ENCODE assay signal across 11 cellular contexts in the genomic region with DNA sequence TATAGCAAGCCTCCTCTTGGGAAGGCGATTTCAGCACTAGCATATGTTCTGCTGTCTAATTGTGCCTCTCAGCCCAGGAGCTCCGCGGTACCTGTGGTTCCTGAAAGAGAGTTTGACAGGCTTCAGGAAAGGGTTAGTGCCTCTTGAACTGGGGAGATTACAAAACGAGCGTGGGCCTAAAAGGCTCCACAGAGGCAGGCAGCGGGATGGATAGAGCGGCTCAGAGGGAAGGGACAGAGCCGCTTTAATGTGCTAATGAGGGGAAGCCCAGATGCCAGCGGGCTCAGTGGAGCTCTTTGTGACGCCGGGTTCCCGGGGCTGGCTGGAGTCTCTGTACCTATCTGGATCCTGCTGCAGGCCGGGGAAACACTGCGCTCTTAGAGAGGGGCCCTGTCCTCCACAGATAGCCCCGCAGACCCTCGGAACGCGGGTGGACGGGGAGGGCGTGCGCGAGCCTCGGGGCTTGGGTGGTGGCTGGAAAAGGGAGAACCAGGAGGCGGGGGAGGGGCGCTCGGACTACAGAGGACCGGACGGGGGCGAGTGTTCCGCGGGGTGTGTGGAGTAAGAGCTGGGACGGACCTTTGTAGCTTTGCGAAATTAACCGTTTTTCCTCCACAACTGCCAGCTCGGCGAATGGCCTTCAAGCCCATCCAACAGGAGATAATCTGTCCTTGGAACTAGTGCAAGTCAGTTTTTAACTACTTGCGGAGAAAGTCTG. TPM values are rescaled to one million over a fixed set of nuclear protein-coding genes. Genes with fewer than 3 reads are reported as not detected.
DNase-seq lines count a peak whose midpoint lies in the region; ATAC-seq and TF ChIP-seq lines count a peak whose summit lies in the region.
"Had no signal": no experiment of that assay in that cellular context is flagged by ENCODE, and none has a peak within 500 bp of the region (broad histone marks: within the 10 kb centered on the region; RNA-seq: fewer than 3 reads in every experiment).

No MANE protein-coding gene starts in this region.

- no peaks in the 10 kb centered on the region for H3K9me3 ChIP-seq in mucosa of descending colon
- no peaks in the 10 kb centered on the region for H3K9me3 ChIP-seq in uterus

- H3K27ac ChIP-seq in coronary artery (no peak overlapping the region), uterus (no peak overlapping the region)

- no peaks in the 10 kb centered on the region for H3K36me3 Mint-ChIP-seq in activated naive CD8-positive, alpha-beta T cell treated with anti-CD3 and anti-CD28 coated beads, Interleukin-2, amount 50 U/mL, for 24 hours (ENCODE audit: low read depth)
- no peaks in the 10 kb centered on the region for H3K36me3 Mint-ChIP-seq in activated naive CD8-positive, alpha-beta T cell treated with anti-CD3 and anti-CD28 coated beads for 36 hours
- no peaks in the 10 kb centered on the region for H3K36me3 Mint-ChIP-seq in activated T-helper 2 cell treated with anti-CD3 and anti-CD28 coated beads, Interferon-gamma antibody, Interleukin-2, Interleukin-4, amounts not matched to agents 10 μg/mL and 5 μg/mL and 100 μg/mL, durations not matched to agents 14 hours and 24 hours and 36 hours (ENCODE audit: low read depth)
- H3K36me3 Mint-ChIP-seq: activated naive CD4-positive, alpha-beta T cell treated with anti-CD3 and anti-CD28 coated beads, Interleukin-2, amount 10 ng/mL, durations not matched to agents 7 days and 5 days had no signal

- H3K4me1 ChIP-seq in mucosa of descending colon (ENCODE audit: low read depth) (no peaks in the 10 kb centered on the region), uterus (no peaks in the 10 kb centered on the region)

- peaks cover 3% of the 10 kb centered on the region for H3K27me3 Mint-ChIP-seq in activated naive CD8-positive, alpha-beta T cell treated with anti-CD3 and anti-CD28 coated beads, Interleukin-2, amount 50 U/mL, for 24 hours
- peaks cover 12% of the 10 kb centered on the region for H3K27me3 Mint-ChIP-seq in activated naive CD8-positive, alpha-beta T cell treated with anti-CD3 and anti-CD28 coated beads for 36 hours
- peaks cover 7% of the 10 kb centered on the region for H3K27me3 Mint-ChIP-seq in activated T-helper 2 cell treated with anti-CD3 and anti-CD28 coated beads, Interferon-gamma antibody, Interleukin-2, Interleukin-4, amounts not matched to agents 10 μg/mL and 5 μg/mL and 100 μg/mL, durations not matched to agents 14 hours and 24 hours and 36 hours (ENCODE audit: low read depth)
- H3K27me3 Mint-ChIP-seq: activated naive CD4-positive, alpha-beta T cell treated with anti-CD3 and anti-CD28 coated beads, Interleukin-2, amount 10 ng/mL, durations not matched to agents 7 days and 5 days had no signal

- no peaks in the 10 kb centered on the region for H3K4me1 Mint-ChIP-seq in activated naive CD8-positive, alpha-beta T cell treated with anti-CD3 and anti-CD28 coated beads, Interleukin-2, amount 50 U/mL, for 24 hours
- no peaks in the 10 kb centered on the region for H3K4me1 Mint-ChIP-seq in activated naive CD8-positive, alpha-beta T cell treated with anti-CD3 and anti-CD28 coated beads for 36 hours
- no peaks in the 10 kb centered on the region for H3K4me1 Mint-ChIP-seq in activated T-helper 2 cell treated with anti-CD3 and anti-CD28 coated beads, Interferon-gamma antibody, Interleukin-2, Interleukin-4, amounts not matched to agents 10 μg/mL and 5 μg/mL and 100 μg/mL, durations not matched to agents 14 hours and 24 hours and 36 hours (ENCODE audit: low read depth)
- H3K4me1 Mint-ChIP-seq: activated naive CD4-positive, alpha-beta T cell treated with anti-CD3 and anti-CD28 coated beads, Interleukin-2, amount 10 ng/mL, durations not matched to agents 7 days and 5 days had no signal

- TF ChIP-seq CTCF in coronary artery (IDR thresholded peaks at IDR 0.05) (no peak), mucosa of descending colon (IDR thresholded peaks at IDR 0.05) (no peak), uterus (IDR thresholded peaks at IDR 0.05) (no peak)

- H3K4me3 ChIP-seq in coronary artery (peak overlapping the region; percentile 63), mucosa of descending colon (no peak overlapping the region), uterus (peak overlapping the region in 1 of 2 donors; percentile 16)

- intact Hi-C loops in mucosa of descending colon (cut with DNase I, micrococcal nuclease) (no loop called here), uterus (cut with DNase I; ENCODE audit: low total_unique reads) (no loop called here)
- intact Hi-C loops in activated T-helper 2 cell treated with anti-CD3 and anti-CD28 coated beads, Interferon-gamma antibody, Interleukin-2, Interleukin-4, amounts not matched to agents 10 μg/mL and 5 μg/mL and 100 μg/mL, durations not matched to agents 14 hours and 24 hours and 36 hours (cut with micrococcal nuclease) = no loop called here

- no peaks in the 10 kb centered on the region for H3K27me3 ChIP-seq in uterus

- no peak overlapping the region for H3K4me3 Mint-ChIP-seq in activated naive CD8-positive, alpha-beta T cell treated with anti-CD3 and anti-CD28 coated beads, Interleukin-2, amount 50 U/mL, for 24 hours
- H3K4me3 Mint-ChIP-seq in activated naive CD8-positive, alpha-beta T cell treated with anti-CD3 and anti-CD28 coated beads for 36 hours = no peak overlapping the region
- H3K4me3 Mint-ChIP-seq in activated T-helper 2 cell treated with anti-CD3 and anti-CD28 coated beads, Interferon-gamma antibody, Interleukin-2, Interleukin-4, amounts not matched to agents 10 μg/mL and 5 μg/mL and 100 μg/mL, durations not matched to agents 14 hours and 24 hours and 36 hours (ENCODE audit: low read depth) = no peak overlapping the region
- H3K4me3 Mint-ChIP-seq: activated naive CD4-positive, alpha-beta T cell treated with anti-CD3 and anti-CD28 coated beads, Interleukin-2, amount 10 ng/mL, durations not matched to agents 7 days and 5 days; stimulated activated naive CD8-positive, alpha-beta T cell treated with anti-CD3 and anti-CD28 coated beads, Interleukin-15, Interleukin-2, amounts not matched to agents 100 ng/mL and 50 ng/mL, for 24 hours had no signal

- no peaks in the 10 kb centered on the region for H3K9me3 Mint-ChIP-seq in activated naive CD8-positive, alpha-beta T cell treated with anti-CD3 and anti-CD28 coated beads, Interleukin-2, amount 50 U/mL, for 24 hours
- peaks cover under 1% of the 10 kb centered on the region for H3K9me3 Mint-ChIP-seq in activated naive CD8-positive, alpha-beta T cell treated with anti-CD3 and anti-CD28 coated beads for 36 hours
- no peaks in the 10 kb centered on the region for H3K9me3 Mint-ChIP-seq in activated T-helper 2 cell treated with anti-CD3 and anti-CD28 coated beads, Interferon-gamma antibody, Interleukin-2, Interleukin-4, amounts not matched to agents 10 μg/mL and 5 μg/mL and 100 μg/mL, durations not matched to agents 14 hours and 24 hours and 36 hours
- H3K9me3 Mint-ChIP-seq: stimulated activated naive CD8-positive, alpha-beta T cell treated with anti-CD3 and anti-CD28 coated beads, Interleukin-15, Interleukin-2, amounts not matched to agents 100 ng/mL and 50 ng/mL, for 24 hours had no signal

- no peak overlapping the region for H3K27ac Mint-ChIP-seq in activated naive CD8-positive, alpha-beta T cell treated with anti-CD3 and anti-CD28 coated beads, Interleukin-2, amount 50 U/mL, for 24 hours
- no peak overlapping the region for H3K27ac Mint-ChIP-seq in activated naive CD8-positive, alpha-beta T cell treated with anti-CD3 and anti-CD28 coated beads for 36 hours
- H3K27ac Mint-ChIP-seq in activated T-helper 2 cell treated with anti-CD3 and anti-CD28 coated beads, Interferon-gamma antibody, Interleukin-2, Interleukin-4, amounts not matched to agents 10 μg/mL and 5 μg/mL and 100 μg/mL, durations not matched to agents 14 hours and 24 hours and 36 hours = no peak overlapping the region
- H3K27ac Mint-ChIP-seq: activated naive CD4-positive, alpha-beta T cell treated with anti-CD3 and anti-CD28 coated beads, Interleukin-2, amount 10 ng/mL, durations not matched to agents 7 days and 5 days; stimulated activated naive CD8-positive, alpha-beta T cell treated with anti-CD3 and anti-CD28 coated beads, Interleukin-15, Interleukin-2, amounts not matched to agents 100 ng/mL and 50 ng/mL, for 24 hours had no signal

- peak; percentile 47 for ATAC-seq in activated naive CD8-positive, alpha-beta T cell treated with anti-CD3 and anti-CD28 coated beads, Interleukin-2, amount 50 U/mL, for 24 hours
- peak; percentile 26 for ATAC-seq in mucosa of descending colon
- ATAC-seq in GM21360 (IDR thresholded peaks at IDR 0.05; ENCODE audit: unreplicated experiment) = no peak

- no peak for TF ChIP-seq POLR2A in uterus (IDR thresholded peaks at IDR 0.05)

- H3K36me3 ChIP-seq in mucosa of descending colon (ENCODE audit: low read depth) = no peaks in the 10 kb centered on the region
- H3K36me3 ChIP-seq in uterus = no peaks in the 10 kb centered on the region

- DNase-seq in activated naive CD8-positive, alpha-beta T cell treated with anti-CD3 and anti-CD28 coated beads, Interleukin-2, amount 50 U/mL, for 24 hours = no peak
- DNase-seq in activated naive CD8-positive, alpha-beta T cell treated with anti-CD3 and anti-CD28 coated beads for 36 hours = no peak
- DNase-seq in coronary artery (ENCODE audit: low spot score) (no peak), mucosa of descending colon (peak in 2 of 3 donors; percentile 19 to 53), uterus (peak; percentile 28 to 31), NCI-H1436 (lab: John Stamatoyannopoulos, UW) (no peak)
- DNase-seq in activated T-helper 2 cell treated with anti-CD3 and anti-CD28 coated beads, Interferon-gamma antibody, Interleukin-2, Interleukin-4, amounts not matched to agents 10 μg/mL and 5 μg/mL and 100 μg/mL, durations not matched to agents 14 hours and 24 hours and 36 hours (ENCODE audit: low spot score) = no peak
- DNase-seq: activated naive CD4-positive, alpha-beta T cell treated with anti-CD3 and anti-CD28 coated beads, Interleukin-2, amount 10 ng/mL, durations not matched to agents 7 days and 5 days; NCI-H2171 treated with DMSO at 0.1 percent for 48 hours had no signal

RNA-seq across cellular contexts. Expression of a gene that starts 12.9 kb away (rescaled TPM):
- under 1 TPM; 0.08 TPM for total RNA-seq in activated naive CD8-positive, alpha-beta T cell treated with anti-CD3 and anti-CD28 coated beads for 36 hours
- 1 to 10 TPM in 1 of 3 donors, under 1 TPM in 2; 0.23 to 6.1 (median 0.29) TPM for total RNA-seq in mucosa of descending colon
- 10 to 100 TPM in 2 of 4 donors, 1 to 10 TPM in 2; 1.0 to 12.1 (median 9.7) TPM for total RNA-seq in uterus
- 0.09 TPM in 1 of 2 replicates, not detected in the other for total RNA-seq in activated T-helper 2 cell treated with anti-CD3 and anti-CD28 coated beads, Interferon-gamma antibody, Interleukin-2, Interleukin-4, amounts not matched to agents 10 μg/mL and 5 μg/mL and 100 μg/mL, durations not matched to agents 14 hours and 24 hours and 36 hours

Comparison
In these comparisons a context has a peak if more than half of its experiments do, and no peak if none do; other contexts are left out.
1. DNase-seq: peak in mucosa of descending colon (2 of 3) and uterus (2 of 2); none in activated naive CD8-positive, alpha-beta T cell treated with anti-CD3 and anti-CD28 coated beads, Interleukin-2, amount 50 U/mL, for 24 hours (single experiment), activated naive CD8-positive, alpha-beta T cell treated with anti-CD3 and anti-CD28 coated beads for 36 hours (single experiment), coronary artery (single experiment), activated T-helper 2 cell treated with anti-CD3 and anti-CD28 coated beads, Interferon-gamma antibody, Interleukin-2, Interleukin-4, amounts not matched to agents 10 μg/mL and 5 μg/mL and 100 μg/mL, durations not matched to agents 14 hours and 24 hours and 36 hours (single experiment) and NCI-H1436 (single experiment).